Comparison of ENCODE assay signal across 26 cellular contexts in genomic region chr3:129965937-129966336, GRCh38. TPM values are rescaled to one million over a fixed set of nuclear protein-coding genes. Genes with fewer than 3 reads are reported as not detected.
DNase-seq lines count a peak whose midpoint lies in the region; ATAC-seq, FAIRE-seq and TF ChIP-seq lines count a peak whose summit lies in the region.
"Had no signal": no experiment of that assay in that cellular context is flagged by ENCODE, and none has a peak within 500 bp of the region (broad histone marks: within the 10 kb centered on the region; RNA-seq: fewer than 3 reads in every experiment).

No MANE protein-coding gene starts in this region.

- peak; percentile 28 to 29 for ATAC-seq in natural killer cell treated with Interleukin-12 subunit alpha and Interleukin-12 subunit beta and Interleukin-15 and Interleukin-18, amount 100 ng/mL, for 72 hours
- ATAC-seq in upper lobe of right lung = peak; percentile 10
- no peak for ATAC-seq in GM18867 (IDR thresholded peaks at IDR 0.05; ENCODE audit: unreplicated experiment)
- ATAC-seq: A549, GM23338 had no signal

- H3K9me3 Mint-ChIP-seq in natural killer cell treated with Interleukin-12 subunit alpha and Interleukin-12 subunit beta and Interleukin-15 and Interleukin-18, amount 100 ng/mL, for 72 hours = no peaks in the 10 kb centered on the region
- H3K9me3 Mint-ChIP-seq: CD14-positive monocyte; CD4-positive, alpha-beta T cell; GM23338; HFFc6 had no signal

- no peak for TF ChIP-seq POLR2A in GM12891 (IDR thresholded peaks at IDR 0.05; ENCODE audit: low read depth, low read length)

- TF ChIP-seq CTCF in upper lobe of right lung (IDR thresholded peaks at IDR 0.05) = no peak
- no peak for TF ChIP-seq CTCF in coronary artery (IDR thresholded peaks at IDR 0.05)

- no peak overlapping the region for H3K27ac Mint-ChIP-seq in natural killer cell treated with Interleukin-12 subunit alpha and Interleukin-12 subunit beta and Interleukin-15 and Interleukin-18, amount 100 ng/mL, for 72 hours
- H3K27ac Mint-ChIP-seq: CD14-positive monocyte; CD4-positive, alpha-beta T cell; CD8-positive, alpha-beta memory T cell; GM23338; HFFc6 had no signal

- no peaks in the 10 kb centered on the region for H3K36me3 ChIP-seq in upper lobe of right lung
- H3K36me3 ChIP-seq: BE2C; BLaER1 treated with 17β-estradiol and CSF1 and Interleukin-3, amounts not matched to agents 10 nM and 100 nM; HAP-1 had no signal

- no peaks in the 10 kb centered on the region for H3K9me3 ChIP-seq in upper lobe of right lung
- H3K9me3 ChIP-seq: A549; BE2C; BLaER1 treated with 17β-estradiol and CSF1 and Interleukin-3, amounts not matched to agents 10 nM and 100 nM; HAP-1 had no signal

- DNase-seq in GM12891 (ENCODE audit: insufficient read length, low spot score) (no peak), HTR-8/SVneo (ENCODE audit: insufficient read length, low spot score) (no peak), upper lobe of right lung (no peak), coronary artery (ENCODE audit: low spot score) (no peak)
- no peak for DNase-seq in natural killer cell treated with Interleukin-12 subunit alpha and Interleukin-12 subunit beta and Interleukin-15 and Interleukin-18, amount 100 ng/mL, for 72 hours (ENCODE audit: low spot score)
- DNase-seq in activated effector memory CD4-positive, alpha-beta T cell treated with Interleukin-2 at 50 U/mL for 16 hours = no peak
- DNase-seq: 8988T; ACHN; AML-193; BE2C; CD4-positive, alpha-beta T cell; CD8-positive, alpha-beta memory T cell; DMS53; DMS79 treated with DMSO at 0.1 percent for 48 hours; GF-D8; HFFc6 had no signal

- intact Hi-C loops in upper lobe of right lung (cut with DNase I) = no loop called here

- H3K4me1 ChIP-seq in upper lobe of right lung = no peaks in the 10 kb centered on the region
- H3K4me1 ChIP-seq: A549, BE2C, HAP-1 had no signal

- FAIRE-seq in GM12891 (lab: Jason Lieb, UNC) = peak; percentile 55
- FAIRE-seq in HTR-8/SVneo (lab: Jason Lieb, UNC) = peak; percentile 80
- FAIRE-seq: A549, GM12892 had no signal

- H3K27ac ChIP-seq in upper lobe of right lung (no peak overlapping the region), coronary artery (no peak overlapping the region)
- H3K27ac ChIP-seq: A549; BLaER1 treated with 17β-estradiol and CSF1 and Interleukin-3, amounts not matched to agents 10 nM and 100 nM had no signal

- no peaks in the 10 kb centered on the region for H3K4me1 Mint-ChIP-seq in natural killer cell treated with Interleukin-12 subunit alpha and Interleukin-12 subunit beta and Interleukin-15 and Interleukin-18, amount 100 ng/mL, for 72 hours (ENCODE audit: low read depth in 2 of 2)
- H3K4me1 Mint-ChIP-seq: CD8-positive, alpha-beta memory T cell had no signal

- H3K27me3 Mint-ChIP-seq in natural killer cell treated with Interleukin-12 subunit alpha and Interleukin-12 subunit beta and Interleukin-15 and Interleukin-18, amount 100 ng/mL, for 72 hours = peaks cover 10 to 29% of the 10 kb centered on the region in 2 donors

- no peaks in the 10 kb centered on the region for H3K36me3 Mint-ChIP-seq in natural killer cell treated with Interleukin-12 subunit alpha and Interleukin-12 subunit beta and Interleukin-15 and Interleukin-18, amount 100 ng/mL, for 72 hours
- H3K36me3 Mint-ChIP-seq: CD14-positive monocyte; CD8-positive, alpha-beta memory T cell had no signal

- H3K27me3 ChIP-seq in upper lobe of right lung = no peaks in the 10 kb centered on the region
- H3K27me3 ChIP-seq: BE2C; BLaER1 treated with 17β-estradiol and CSF1 and Interleukin-3, amounts not matched to agents 10 nM and 100 nM had no signal

- no peak overlapping the region for H3K4me3 ChIP-seq in upper lobe of right lung
- no peak overlapping the region for H3K4me3 ChIP-seq in coronary artery
- H3K4me3 ChIP-seq: A549; BLaER1 treated with 17β-estradiol and CSF1 and Interleukin-3, amounts not matched to agents 10 nM and 100 nM; GM23338; HAP-1 had no signal

- no peak overlapping the region for H3K4me3 Mint-ChIP-seq in natural killer cell treated with Interleukin-12 subunit alpha and Interleukin-12 subunit beta and Interleukin-15 and Interleukin-18, amount 100 ng/mL, for 72 hours
- H3K4me3 Mint-ChIP-seq: CD14-positive monocyte; CD4-positive, alpha-beta T cell; CD8-positive, alpha-beta memory T cell; GM23338; HFFc6 had no signal

TF ChIP-seq in GM12891, 5 proteins besides CTCF, POLR2A, EP300 and RAD21:
- no peak for TF ChIP-seq POU2F2 (IDR thresholded peaks at IDR 0.05; ENCODE audit: low read depth, low read length)
- TF ChIP-seq SPI1 (IDR thresholded peaks at IDR 0.05; ENCODE audit: low read depth, low read length) = no peak
- TF ChIP-seq POLR2AphosphoS5 (IDR thresholded peaks at IDR 0.05; ENCODE audit: low read depth, low read length) = no peak
- no peak for TF ChIP-seq TAF1 (IDR thresholded peaks at IDR 0.05; ENCODE audit: low read depth, low read length)
- TF ChIP-seq PAX5 (IDR thresholded peaks at IDR 0.05; ENCODE audit: insufficient read depth, low read length, severe bottlenecking) = no peak

RNA-seq across cellular contexts. Expression of gene TRH, which starts 8.6 kb away (rescaled TPM):
- not detected for polyA plus RNA-seq in GM12891 (2012; ENCODE audit: low read depth, missing spikeins)
- not detected for total RNA-seq in natural killer cell treated with Interleukin-12 subunit alpha and Interleukin-12 subunit beta and Interleukin-15 and Interleukin-18, amount 100 ng/mL, for 72 hours
- not detected for total RNA-seq in upper lobe of right lung
- total RNA-seq: CD4-positive, alpha-beta T cell; CD8-positive, alpha-beta memory T cell; Daoy; G401; H4; HFFc6 had no signal
- polyA plus RNA-seq: A549; CD14-positive monocyte; CD8-positive, alpha-beta memory T cell; GM23338 had no signal
